In genomic region chr6:34696189-34696738, GRCh38 we compare ENCODE assay signal across 1 cellular context.
A peak's percentile ranks its signal among the peaks of the same experiment; 100 is the strongest.
TF ChIP-seq lines count a peak whose summit lies in the region.

No MANE protein-coding gene starts in this region.

TF ChIP-seq in K562, 482 proteins besides CTCF, POLR2A, EP300 and RAD21 (continued from another document and continues in another):
- TF ChIP-seq UBTF (IDR thresholded peaks at IDR 0.05; ENCODE audit: borderline replicate concordance in 1 of 2, low read depth in 2 of 2, low read length in 2 of 2) (peak; percentile 44 to 46; a peak in 2 of 4 replicates), E2F1 (CRISPR knock-in tag; IDR thresholded peaks at IDR 0.05) (0 out of 2 replicates have a peak, but pooled peaks have one; percentile 45), SAFB2 (IDR thresholded peaks at IDR 0.05; ENCODE audit: borderline replicate concordance, low read depth, low read length, severe bottlenecking) (no peak), SMAD4 (CRISPR knock-in tag; conservative IDR thresholded peaks at IDR 0.05) (no peak), ZNF217 (CRISPR knock-in tag; IDR thresholded peaks at IDR 0.05) (no peak), ZNF232 (CRISPR knock-in tag; IDR thresholded peaks at IDR 0.05) (peak; percentile 21; the same call in 1 of the 2 replicates), KDM2B (CRISPR knock-in tag; IDR thresholded peaks at IDR 0.05) (no peak), ZNF23 (CRISPR knock-in tag; IDR thresholded peaks at IDR 0.05) (no peak), PPARD (CRISPR knock-in tag; IDR thresholded peaks at IDR 0.05) (no peak), RBM14 (IDR thresholded peaks at IDR 0.05; ENCODE audit: borderline replicate concordance, insufficient read depth, low read depth, low read length) (0 out of 2 replicates have a peak, but pooled peaks have one; percentile 83), CREB1 (IDR thresholded peaks at IDR 0.05) (no peak), CREB1 (CRISPR knock-in tag; IDR thresholded peaks at IDR 0.05) (no peak), TFAP4 (CRISPR knock-in tag; IDR thresholded peaks at IDR 0.05; ENCODE audit: borderline replicate concordance) (no peak; the same call in 1 of the 2 replicates), HDAC2 (IDR thresholded peaks at IDR 0.05) (no peak), USF2 (CRISPR knock-in tag; IDR thresholded peaks at IDR 0.05) (no peak), SMARCA4 (IDR thresholded peaks at IDR 0.05) (no peak), NEUROD1 (IDR thresholded peaks at IDR 0.05; ENCODE audit: borderline replicate concordance, low read depth, low read length, partially characterized antibody) (peak; percentile 20), ATF6 (CRISPR knock-in tag; IDR thresholded peaks at IDR 0.05) (0 out of 2 replicates have a peak, but pooled peaks have one; percentile 51), ZFP1 (CRISPR knock-in tag; IDR thresholded peaks at IDR 0.05) (no peak), RNF219 (CRISPR knock-in tag; IDR thresholded peaks at IDR 0.05) (no peak), ZNF324 (CRISPR knock-in tag; IDR thresholded peaks at IDR 0.05) (no peak), REST (CRISPR knock-in tag; IDR thresholded peaks at IDR 0.05; ENCODE audit: low read depth) (0 out of 2 replicates have a peak, but pooled peaks have one; percentile 47), RBBP5 (IDR thresholded peaks at IDR 0.05; ENCODE audit: borderline replicate concordance, insufficient read depth, low read length, poor library complexity, severe bottlenecking) (peak; percentile 72), RB1 (IDR thresholded peaks at IDR 0.05; ENCODE audit: low read depth) (no peak), NCOA2 (IDR thresholded peaks at IDR 0.05; ENCODE audit: partially characterized antibody in 2 of 2) (no peak), GTF3C2 (IDR thresholded peaks at IDR 0.05; ENCODE audit: borderline replicate concordance, extremely low read depth, insufficient read length) (no peak), GATAD2A (IDR thresholded peaks at IDR 0.05) (peak; percentile 55; the same call in 1 of the 2 replicates), FOXJ3 (CRISPR knock-in tag; IDR thresholded peaks at IDR 0.05) (no peak), ZNF263 (CRISPR knock-in tag; IDR thresholded peaks at IDR 0.05; ENCODE audit: borderline replicate concordance) (no peak), VEZF1 (CRISPR knock-in tag; IDR thresholded peaks at IDR 0.05) (no peak), TBL1XR1 (IDR thresholded peaks at IDR 0.05; ENCODE audit: low read length in 2 of 2) (no peak), ZNF79 (CRISPR knock-in tag; IDR thresholded peaks at IDR 0.05; ENCODE audit: low read depth) (0 out of 2 replicates have a peak, but pooled peaks have one; percentile 30), PHF20 (IDR thresholded peaks at IDR 0.05; ENCODE audit: partially characterized antibody) (no peak), NELFE (IDR thresholded peaks at IDR 0.05; ENCODE audit: insufficient read depth, insufficient read length) (no peak), E2F4 (CRISPR knock-in tag; IDR thresholded peaks at IDR 0.05; ENCODE audit: low read depth) (no peak), CHAMP1 (IDR thresholded peaks at IDR 0.05) (no peak)
